ENCODE assay signal across 8 cellular contexts in genomic region chr11:117315285-117316196, GRCh38. TPM values are rescaled to one million over a fixed set of nuclear protein-coding genes. Genes with fewer than 3 reads are reported as not detected.
A peak's percentile ranks its signal among the peaks of the same experiment; 100 is the strongest.
DNase-seq lines count a peak whose midpoint lies in the region; ATAC-seq and TF ChIP-seq lines count a peak whose summit lies in the region.

No MANE protein-coding gene starts in this region.

- H3K4me3 Mint-ChIP-seq in activated T-helper 2 cell treated with anti-CD3 and anti-CD28 coated beads, Interferon-gamma antibody, Interleukin-2, Interleukin-4, amounts not matched to agents 10 μg/mL and 5 μg/mL and 100 μg/mL, durations not matched to agents 14 hours and 24 hours and 36 hours (ENCODE audit: low read depth): peak overlapping the region; percentile 70

- in situ Hi-C loops in gastrocnemius medialis (cut with MboI; ENCODE audit: low sequenced_read_pairs in 4 of 4): loop anchor here in 1 of 4 donors (10.0 kb wide), 1 partner anchor 71 kb away; no protein-coding TSS in a partner anchor

- peak overlapping the region; percentile 26 to 61 (median 50) for H3K27ac ChIP-seq in gastrocnemius medialis

- peak; percentile 70 for DNase-seq in activated effector memory CD4-positive, alpha-beta T cell treated with anti-CD3 and anti-CD28 coated beads, Interleukin-2, amount 50 U/mL, for 16 hours
- DNase-seq in activated effector memory CD4-positive, alpha-beta T cell treated with Interleukin-2 at 50 U/mL for 16 hours: no peak
- no peak for DNase-seq in activated T-helper 2 cell treated with anti-CD3 and anti-CD28 coated beads, Interferon-gamma antibody, Interleukin-2, Interleukin-4, amounts not matched to agents 10 μg/mL and 5 μg/mL and 100 μg/mL, durations not matched to agents 14 hours and 24 hours and 36 hours (ENCODE audit: low spot score)
- DNase-seq in left ventricle myocardium superior: peak; percentile 36
- DNase-seq in gastrocnemius medialis: no peak
- DNase-seq in mucosa of gallbladder (ENCODE audit: low spot score): no peak
- no peak for DNase-seq in NCI-H345 treated with DMSO at 0.1 percent for 48 hours (lab: John Stamatoyannopoulos, UW; ENCODE audit: unreplicated experiment)

- intact Hi-C loops in activated T-helper 2 cell treated with anti-CD3 and anti-CD28 coated beads, Interferon-gamma antibody, Interleukin-2, Interleukin-4, amounts not matched to agents 10 μg/mL and 5 μg/mL and 100 μg/mL, durations not matched to agents 14 hours and 24 hours and 36 hours (cut with micrococcal nuclease): loop anchor here (1.0 kb wide), 1 partner anchor 12 kb away; the partner anchor contains the start of gene CEP164
- intact Hi-C loops in left ventricle myocardium superior (cut with micrococcal nuclease) (no loop called here), gastrocnemius medialis (cut with DNase I; ENCODE audit: low total_unique reads) (loop anchor here (1.0 kb wide), 1 partner anchor 13 kb away; no protein-coding TSS in a partner anchor)

- H3K9me3 ChIP-seq in gastrocnemius medialis: no peaks in the 10 kb centered on the region

- peak; percentile 36 for ATAC-seq in left ventricle myocardium superior
- peak; percentile 20 to 63 for ATAC-seq in gastrocnemius medialis
- no peak for ATAC-seq in HG02759 (IDR thresholded peaks at IDR 0.05; ENCODE audit: unreplicated experiment)

- peaks cover 16 to 22% of the 10 kb centered on the region in 2 donors for H3K4me1 ChIP-seq in gastrocnemius medialis

- no peaks in the 10 kb centered on the region for H3K27me3 ChIP-seq in gastrocnemius medialis

- no peak overlapping the region for H3K27ac Mint-ChIP-seq in activated T-helper 2 cell treated with anti-CD3 and anti-CD28 coated beads, Interferon-gamma antibody, Interleukin-2, Interleukin-4, amounts not matched to agents 10 μg/mL and 5 μg/mL and 100 μg/mL, durations not matched to agents 14 hours and 24 hours and 36 hours

- peak overlapping the region; percentile 62 to 94 (median 78) for H3K4me3 ChIP-seq in gastrocnemius medialis

- TF ChIP-seq CTCF in gastrocnemius medialis (IDR thresholded peaks at IDR 0.05 in 4 of 5, conservative IDR thresholded peaks at IDR 0.05 in 1 of 5): no peak

- H3K27me3 Mint-ChIP-seq in activated T-helper 2 cell treated with anti-CD3 and anti-CD28 coated beads, Interferon-gamma antibody, Interleukin-2, Interleukin-4, amounts not matched to agents 10 μg/mL and 5 μg/mL and 100 μg/mL, durations not matched to agents 14 hours and 24 hours and 36 hours (ENCODE audit: low read depth): peaks cover 58% of the 10 kb centered on the region

- H3K4me1 Mint-ChIP-seq in activated T-helper 2 cell treated with anti-CD3 and anti-CD28 coated beads, Interferon-gamma antibody, Interleukin-2, Interleukin-4, amounts not matched to agents 10 μg/mL and 5 μg/mL and 100 μg/mL, durations not matched to agents 14 hours and 24 hours and 36 hours (ENCODE audit: low read depth): peaks cover 4% of the 10 kb centered on the region

- peak in 1 of 2 donors; percentile 42 for TF ChIP-seq POLR2A in gastrocnemius medialis (IDR thresholded peaks at IDR 0.05)

- H3K36me3 Mint-ChIP-seq in activated T-helper 2 cell treated with anti-CD3 and anti-CD28 coated beads, Interferon-gamma antibody, Interleukin-2, Interleukin-4, amounts not matched to agents 10 μg/mL and 5 μg/mL and 100 μg/mL, durations not matched to agents 14 hours and 24 hours and 36 hours (ENCODE audit: low read depth): no peaks in the 10 kb centered on the region

- H3K36me3 ChIP-seq in gastrocnemius medialis: no peaks in the 10 kb centered on the region

- H3K9me3 Mint-ChIP-seq in activated T-helper 2 cell treated with anti-CD3 and anti-CD28 coated beads, Interferon-gamma antibody, Interleukin-2, Interleukin-4, amounts not matched to agents 10 μg/mL and 5 μg/mL and 100 μg/mL, durations not matched to agents 14 hours and 24 hours and 36 hours: no peaks in the 10 kb centered on the region

RNA-seq across cellular contexts. Expression of gene BACE1, which starts 0.5 kb away (rescaled TPM):
- 0.11 and 0.32 TPM in 2 replicates for total RNA-seq in activated T-helper 2 cell treated with anti-CD3 and anti-CD28 coated beads, Interferon-gamma antibody, Interleukin-2, Interleukin-4, amounts not matched to agents 10 μg/mL and 5 μg/mL and 100 μg/mL, durations not matched to agents 14 hours and 24 hours and 36 hours
- 14.9 TPM for total RNA-seq in left ventricle myocardium superior
- 10 to 100 TPM in 2 of 4 donors, 1 to 10 TPM in 2; 3.6 to 18.2 (median 11.1) TPM for total RNA-seq in gastrocnemius medialis
- total RNA-seq in mucosa of gallbladder: 31.7 TPM

RNA-seq across cellular contexts. Expression of gene CEP164, which starts 12.1 kb away (rescaled TPM):
- 32.3 and 34.2 TPM in 2 replicates for total RNA-seq in activated T-helper 2 cell treated with anti-CD3 and anti-CD28 coated beads, Interferon-gamma antibody, Interleukin-2, Interleukin-4, amounts not matched to agents 10 μg/mL and 5 μg/mL and 100 μg/mL, durations not matched to agents 14 hours and 24 hours and 36 hours
- total RNA-seq in left ventricle myocardium superior (4.9 TPM), gastrocnemius medialis (1 to 10 TPM; 3.4 to 9.2 (median 5.8) TPM), mucosa of gallbladder (30.7 TPM)

RNA-seq across cellular contexts. Expression of gene BACE1-AS, which starts 24.4 kb away (rescaled TPM):
- 4.6 and 5.3 TPM in 2 replicates for total RNA-seq in activated T-helper 2 cell treated with anti-CD3 and anti-CD28 coated beads, Interferon-gamma antibody, Interleukin-2, Interleukin-4, amounts not matched to agents 10 μg/mL and 5 μg/mL and 100 μg/mL, durations not matched to agents 14 hours and 24 hours and 36 hours
- total RNA-seq in left ventricle myocardium superior (8.5 TPM), gastrocnemius medialis (10 to 100 TPM; 10.5 to 13.2 (median 12.5) TPM), mucosa of gallbladder (10.2 TPM)

Comparison
In these comparisons a context has a peak if more than half of its experiments do, and no peak if none do; other contexts are left out.
1. DNase-seq: peak in activated effector memory CD4-positive, alpha-beta T cell treated with anti-CD3 and anti-CD28 coated beads, Interleukin-2, amount 50 U/mL, for 16 hours (single experiment) and left ventricle myocardium superior (single experiment); none in activated effector memory CD4-positive, alpha-beta T cell treated with Interleukin-2 at 50 U/mL for 16 hours (single experiment), activated T-helper 2 cell treated with anti-CD3 and anti-CD28 coated beads, Interferon-gamma antibody, Interleukin-2, Interleukin-4, amounts not matched to agents 10 μg/mL and 5 μg/mL and 100 μg/mL, durations not matched to agents 14 hours and 24 hours and 36 hours (single experiment), gastrocnemius medialis (0 of 2), mucosa of gallbladder (single experiment) and NCI-H345 treated with DMSO at 0.1 percent for 48 hours (single experiment).